In genomic region chr11:128031538-128032134, GRCh38 we compare ENCODE assay signal across 8 cellular contexts.
DNase-seq lines count a peak whose midpoint lies in the region; ATAC-seq and TF ChIP-seq lines count a peak whose summit lies in the region.
"Not testable (repeated sequence)": the region's sequence is repeated elsewhere in the genome, so short reads cannot be mapped to it uniquely, and the experiment has no call there.

No MANE protein-coding gene starts in this region.

- not testable (repeated sequence) for H3K9me2 ChIP-seq in GM23248 (ENCODE audit: insufficient read depth); Karpas-422 (replicated peaks; ENCODE audit: insufficient read depth, low read length); OCI-LY7 (ENCODE audit: insufficient read depth, low read length)

- H3K4me1 Mint-ChIP-seq in stimulated activated naive CD8-positive, alpha-beta T cell treated with anti-CD3 and anti-CD28 coated beads, Interleukin-15, amount 100 ng/mL, for 72 hours, result not testable (repeated sequence)

- POLR2A ChIA-PET in OCI-LY7 (lab: Charles Lee), result not testable (repeated sequence)

- not testable (repeated sequence) for H3K27ac ChIP-seq in GM23248; Karpas-422 (ENCODE audit: low read length); OCI-LY7 (ENCODE audit: low read depth, low read length, poor library complexity, severe bottlenecking)

- H3F3A ChIP-seq in GM23248 (ENCODE audit: insufficient read depth), result peaks cover 18% of the 10 kb centered on the region

- not testable (repeated sequence) for H3K27me3 ChIP-seq in GM23248 (replicated peaks; ENCODE audit: insufficient read depth); Karpas-422 (ENCODE audit: low read length)

- not testable (repeated sequence) for BruUV-seq in OCI-LY7 (replicated peaks; lab: Mats Ljungman, UMichigan)

- CTCF ChIA-PET in OCI-LY7 (lab: Charles Lee; ENCODE audit: unreplicated experiment), result not testable (repeated sequence)

- peaks cover 14% of the 10 kb centered on the region for H3K27me3 Mint-ChIP-seq in stimulated activated naive CD8-positive, alpha-beta T cell treated with anti-CD3 and anti-CD28 coated beads, Interleukin-15, amount 100 ng/mL, for 72 hours

- DNase-seq in ELF-1 (ENCODE audit: low read depth, low spot score) (peak; percentile 25), GM23248 (peak; percentile 71), Karpas-422 (peak; percentile 81), OCI-LY7 (ENCODE audit: low spot score) (peak; percentile 52), activated T-cell treated with anti-CD3 and anti-CD28 coated beads for 24 hours (ENCODE audit: low read depth) (peak; percentile 57), epithelial cell of esophagus (ENCODE audit: low read depth) (peak; percentile 81), mucosa of gallbladder (ENCODE audit: low spot score) (peak; percentile 62)
- peak; percentile 62 to 64 for DNase-seq in stimulated activated naive CD8-positive, alpha-beta T cell treated with anti-CD3 and anti-CD28 coated beads, Interleukin-15, amount 100 ng/mL, for 72 hours

- not testable (repeated sequence) for H3K9me3 ChIP-seq in GM23248 (ENCODE audit: low read depth); Karpas-422 (ENCODE audit: low read length); OCI-LY7 (ENCODE audit: low read length)

- peaks cover 14% of the 10 kb centered on the region for H3K4me1 ChIP-seq in GM23248 (ENCODE audit: insufficient read depth)
- not testable (repeated sequence) for H3K4me1 ChIP-seq in Karpas-422 (ENCODE audit: low read length); OCI-LY7 (ENCODE audit: insufficient read depth, low read length, poor library complexity, severe bottlenecking)

- H3K79me2 ChIP-seq in GM23248 (ENCODE audit: insufficient read depth); Karpas-422 (ENCODE audit: low read length); OCI-LY7 (ENCODE audit: insufficient read depth, low read depth, low read length): not testable (repeated sequence)

- ATAC-seq in stimulated activated naive CD8-positive, alpha-beta T cell treated with anti-CD3 and anti-CD28 coated beads, Interleukin-15, amount 100 ng/mL, for 72 hours, result peak; percentile 85

- not testable (repeated sequence) for H3K4me3 ChIP-seq in GM23248; Karpas-422 (ENCODE audit: low read length); OCI-LY7 (ENCODE audit: low read depth, low read length, poor library complexity, severe bottlenecking); epithelial cell of esophagus (ENCODE audit: low read length)

- not testable (repeated sequence) for H3K36me3 ChIP-seq in GM23248 (ENCODE audit: low read depth); Karpas-422 (ENCODE audit: insufficient read depth, low read length); OCI-LY7 (ENCODE audit: insufficient read depth, low read length)

- H3K4me3 Mint-ChIP-seq in stimulated activated naive CD8-positive, alpha-beta T cell treated with anti-CD3 and anti-CD28 coated beads, Interleukin-15, amount 100 ng/mL, for 72 hours, result not testable (repeated sequence)

- intact Hi-C loops in OCI-LY7 (cut with micrococcal nuclease; ENCODE audit: unreplicated experiment), result loop anchor here (1.0 to 10.0 kb wide), 2 partner anchors 127 to 603 kb away; no protein-coding TSS in a partner anchor

- 41 to 43% methylated on average over 14 of the region's 14 CpGs for WGBS in GM23248 (ENCODE audit: low coverage in 1 of 2, low lambda C conversion rate in 2 of 2, missing lambda C conversion rate in 2 of 2), 2 experiments

- H4K20me1 ChIP-seq in GM23248 (ENCODE audit: insufficient read depth); Karpas-422 (ENCODE audit: insufficient read depth, low read depth, low read length); OCI-LY7 (ENCODE audit: insufficient read depth, low read length): not testable (repeated sequence)

- H3K9me3 Mint-ChIP-seq in stimulated activated naive CD8-positive, alpha-beta T cell treated with anti-CD3 and anti-CD28 coated beads, Interleukin-15, amount 100 ng/mL, for 72 hours, result not testable (repeated sequence)

- TF ChIP-seq CTCF in OCI-LY7 (conservative IDR thresholded peaks at IDR 0.05; ENCODE audit: low read length) (peak; percentile 82), epithelial cell of esophagus (IDR thresholded peaks at IDR 0.05; ENCODE audit: insufficient read depth, low read depth, low read length, missing control alignments) (peak; percentile 84)

- H3K4me2 ChIP-seq in GM23248 (ENCODE audit: unreplicated experiment); Karpas-422 (ENCODE audit: low read depth, low read length, poor library complexity, severe bottlenecking); OCI-LY7 (ENCODE audit: low read length): not testable (repeated sequence)

- H3K27ac Mint-ChIP-seq in stimulated activated naive CD8-positive, alpha-beta T cell treated with anti-CD3 and anti-CD28 coated beads, Interleukin-15, amount 100 ng/mL, for 72 hours, result not testable (repeated sequence)

- in situ Hi-C loops in GM23248 (cut with MboI), result loop anchor here (10.0 to 25.0 kb wide), 4 partner anchors 131 to 803 kb away; no protein-coding TSS in a partner anchor

- not testable (repeated sequence) for H3K9ac ChIP-seq in GM23248; Karpas-422 (ENCODE audit: low read length)

- H2AFZ ChIP-seq in GM23248, result peak overlapping the region; percentile 59
- H2AFZ ChIP-seq in Karpas-422 (ENCODE audit: low read length); OCI-LY7 (ENCODE audit: low read length): not testable (repeated sequence)

Comparison
In these comparisons a context has a peak if more than half of its experiments do, and no peak if none do; other contexts are left out.
1. DNase-seq: peak in every context shown above with its lines; median percentile 81 in Karpas-422; 81 in epithelial cell of esophagus; 71 in GM23248; 63 in stimulated activated naive CD8-positive, alpha-beta T cell treated with anti-CD3 and anti-CD28 coated beads, Interleukin-15, amount 100 ng/mL, for 72 hours; 62 in mucosa of gallbladder; 57 in activated T-cell treated with anti-CD3 and anti-CD28 coated beads for 24 hours; 52 in OCI-LY7; 25 in ELF-1.